Comparison of ENCODE assay signal across 1 cellular context in the genomic region with DNA sequence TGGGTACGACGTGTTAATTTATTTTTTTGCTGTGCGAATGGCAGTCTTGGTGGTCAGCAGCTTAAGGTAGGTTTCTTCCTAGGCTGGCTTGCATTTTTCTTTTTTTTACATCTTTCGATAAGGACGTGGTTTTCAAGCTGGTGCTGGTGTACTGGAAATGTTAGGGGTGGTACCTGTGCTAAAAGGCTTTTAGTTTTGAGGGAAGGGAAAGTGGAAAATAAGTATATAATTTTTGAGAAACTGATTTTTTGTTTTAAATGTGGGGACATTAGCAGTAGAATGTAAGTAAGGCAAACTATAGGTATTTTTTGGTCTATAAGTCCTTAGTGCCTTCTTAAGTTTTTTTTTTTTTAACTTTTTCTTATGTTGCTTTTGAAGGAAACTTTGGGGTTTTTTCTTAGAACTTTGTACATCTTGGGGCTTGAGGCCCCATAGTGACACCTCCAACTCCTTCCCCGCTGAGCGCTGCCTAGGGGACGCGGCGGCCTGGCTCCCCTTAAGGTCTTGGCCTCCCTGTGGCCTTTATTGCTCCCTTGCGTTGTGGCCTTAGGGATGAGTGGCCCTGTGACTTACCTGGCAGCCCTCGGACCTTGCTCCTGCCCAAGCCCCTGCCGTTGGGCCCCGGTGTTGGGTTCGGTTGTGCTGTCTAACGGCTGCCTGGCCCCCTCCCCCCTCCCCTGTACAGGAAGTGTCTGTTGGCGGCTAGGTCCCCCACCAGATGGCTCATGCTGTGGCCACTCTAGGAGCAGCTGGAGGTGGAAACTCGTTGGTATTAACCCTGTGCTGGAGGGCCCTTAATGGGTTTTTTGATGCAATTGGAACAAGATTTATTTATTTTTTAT.
TF ChIP-seq lines count a peak whose summit lies in the region.

No MANE protein-coding gene starts in this region.

TF ChIP-seq in K562, 482 proteins besides CTCF, POLR2A, EP300 and RAD21 (continued from another document and continues in another):
- TF ChIP-seq NR0B1 (IDR thresholded peaks at IDR 0.05; ENCODE audit: partially characterized antibody) = no peak
- peak; percentile 77 for TF ChIP-seq MYC (IDR thresholded peaks at IDR 0.05; ENCODE audit: low read depth, low read length)
- TF ChIP-seq MYC (CRISPR knock-in tag; IDR thresholded peaks at IDR 0.05; ENCODE audit: borderline replicate concordance, low read depth) = peak; percentile 62; the same call in 1 of the 2 replicates
- no peak for TF ChIP-seq XRCC4 (IDR thresholded peaks at IDR 0.05; ENCODE audit: extremely low read depth, insufficient read depth, insufficient read length)
- TF ChIP-seq KDM4B (IDR thresholded peaks at IDR 0.05; ENCODE audit: borderline replicate concordance in 2 of 2, low read depth in 1 of 2) = peak in 1 of 2 experiments; percentile 96; a peak in 2 of 4 replicates
- TF ChIP-seq SMAD4 (CRISPR knock-in tag; conservative IDR thresholded peaks at IDR 0.05) = peak; percentile 65; the same call in 1 of the 2 replicates
- TF ChIP-seq, protein P1, sequence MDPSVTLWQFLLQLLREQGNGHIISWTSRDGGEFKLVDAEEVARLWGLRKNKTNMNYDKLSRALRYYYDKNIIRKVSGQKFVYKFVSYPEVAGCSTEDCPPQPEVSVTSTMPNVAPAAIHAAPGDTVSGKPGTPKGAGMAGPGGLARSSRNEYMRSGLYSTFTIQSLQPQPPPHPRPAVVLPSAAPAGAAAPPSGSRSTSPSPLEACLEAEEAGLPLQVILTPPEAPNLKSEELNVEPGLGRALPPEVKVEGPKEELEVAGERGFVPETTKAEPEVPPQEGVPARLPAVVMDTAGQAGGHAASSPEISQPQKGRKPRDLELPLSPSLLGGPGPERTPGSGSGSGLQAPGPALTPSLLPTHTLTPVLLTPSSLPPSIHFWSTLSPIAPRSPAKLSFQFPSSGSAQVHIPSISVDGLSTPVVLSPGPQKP (CRISPR knock-in tag; IDR thresholded peaks at IDR 0.05) = no peak
- no peak for TF ChIP-seq ZNF197 (CRISPR knock-in tag; IDR thresholded peaks at IDR 0.05; ENCODE audit: low read depth)
- no peak for TF ChIP-seq ZNF609 (CRISPR knock-in tag; IDR thresholded peaks at IDR 0.05; ENCODE audit: borderline replicate concordance)
- no peak for TF ChIP-seq SMC3 (conservative IDR thresholded peaks at IDR 0.05; ENCODE audit: insufficient read depth, low read depth, low read length)
- TF ChIP-seq PML (IDR thresholded peaks at IDR 0.05; ENCODE audit: low read length) = peak; percentile 86
- TF ChIP-seq OTX1 (CRISPR knock-in tag; IDR thresholded peaks at IDR 0.05) = 0 out of 2 replicates have a peak, but pooled peaks have one; percentile 70
- TF ChIP-seq ELF1 (tag; IDR thresholded peaks at IDR 0.05) = peak; percentile 94
- TF ChIP-seq MAZ (CRISPR knock-in tag; conservative IDR thresholded peaks at IDR 0.05 in 1 of 2, IDR thresholded peaks at IDR 0.05 in 1 of 2) = peak; percentile 96
- no peak for TF ChIP-seq HIVEP1 (CRISPR knock-in tag; IDR thresholded peaks at IDR 0.05)
- no peak for TF ChIP-seq CBX8 (IDR thresholded peaks at IDR 0.05; ENCODE audit: borderline replicate concordance, extremely low read depth, low read depth, low read length, poor library complexity, severe bottlenecking)
- no peak for TF ChIP-seq ZNF124 (CRISPR knock-in tag; IDR thresholded peaks at IDR 0.05)
- TF ChIP-seq ZNF12 (CRISPR knock-in tag; IDR thresholded peaks at IDR 0.05) = no peak
- TF ChIP-seq POLR2B (IDR thresholded peaks at IDR 0.05; ENCODE audit: low read depth, partially characterized antibody) = peak; percentile 95
- TF ChIP-seq TARDBP (IDR thresholded peaks at IDR 0.05) = 0 out of 2 replicates have a peak, but pooled peaks have one; percentile 39
- no peak for TF ChIP-seq RBM25 (IDR thresholded peaks at IDR 0.05; ENCODE audit: low read depth, low read length, severe bottlenecking)
- no peak for TF ChIP-seq ZNF143 (CRISPR knock-in tag; IDR thresholded peaks at IDR 0.05)
- no peak for TF ChIP-seq ZNF174 (CRISPR knock-in tag; IDR thresholded peaks at IDR 0.05)
- no peak for TF ChIP-seq ZNF431 (CRISPR knock-in tag; IDR thresholded peaks at IDR 0.05)
- TF ChIP-seq, protein P2, sequence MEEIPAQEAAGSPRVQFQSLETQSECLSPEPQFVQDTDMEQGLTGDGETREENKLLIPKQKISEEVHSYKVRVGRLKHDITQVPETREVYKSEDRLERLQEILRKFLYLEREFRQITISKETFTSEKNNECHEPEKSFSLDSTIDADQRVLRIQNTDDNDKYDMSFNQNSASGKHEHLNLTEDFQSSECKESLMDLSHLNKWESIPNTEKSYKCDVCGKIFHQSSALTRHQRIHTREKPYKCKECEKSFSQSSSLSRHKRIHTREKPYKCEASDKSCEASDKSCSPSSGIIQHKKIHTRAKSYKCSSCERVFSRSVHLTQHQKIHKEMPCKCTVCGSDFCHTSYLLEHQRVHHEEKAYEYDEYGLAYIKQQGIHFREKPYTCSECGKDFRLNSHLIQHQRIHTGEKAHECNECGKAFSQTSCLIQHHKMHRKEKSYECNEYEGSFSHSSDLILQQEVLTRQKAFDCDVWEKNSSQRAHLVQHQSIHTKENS (CRISPR knock-in tag; IDR thresholded peaks at IDR 0.05) = no peak
- TF ChIP-seq VEZF1 (CRISPR knock-in tag; IDR thresholded peaks at IDR 0.05) = peak; percentile 98
- TF ChIP-seq ZNF146 (CRISPR knock-in tag; IDR thresholded peaks at IDR 0.05; ENCODE audit: unreplicated experiment) = no peak
- no peak for TF ChIP-seq THRA (IDR thresholded peaks at IDR 0.05)
- no peak for TF ChIP-seq SMARCC2 (IDR thresholded peaks at IDR 0.05; ENCODE audit: low read depth)
- peak; percentile 97 for TF ChIP-seq PHF8 (IDR thresholded peaks at IDR 0.05; ENCODE audit: borderline replicate concordance, low read length)
- TF ChIP-seq E2F8 (IDR thresholded peaks at IDR 0.05; ENCODE audit: low read depth, partially characterized antibody) = peak; percentile 68
- TF ChIP-seq E2F4 (CRISPR knock-in tag; IDR thresholded peaks at IDR 0.05; ENCODE audit: low read depth) = no peak
- no peak for TF ChIP-seq ZNF277 (CRISPR knock-in tag; IDR thresholded peaks at IDR 0.05; ENCODE audit: borderline replicate concordance)
- TF ChIP-seq, protein P3, sequence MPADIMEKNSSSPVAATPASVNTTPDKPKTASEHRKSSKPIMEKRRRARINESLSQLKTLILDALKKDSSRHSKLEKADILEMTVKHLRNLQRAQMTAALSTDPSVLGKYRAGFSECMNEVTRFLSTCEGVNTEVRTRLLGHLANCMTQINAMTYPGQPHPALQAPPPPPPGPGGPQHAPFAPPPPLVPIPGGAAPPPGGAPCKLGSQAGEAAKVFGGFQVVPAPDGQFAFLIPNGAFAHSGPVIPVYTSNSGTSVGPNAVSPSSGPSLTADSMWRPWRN (IDR thresholded peaks at IDR 0.05; ENCODE audit: low read depth) = no peak
- TF ChIP-seq, protein P4, sequence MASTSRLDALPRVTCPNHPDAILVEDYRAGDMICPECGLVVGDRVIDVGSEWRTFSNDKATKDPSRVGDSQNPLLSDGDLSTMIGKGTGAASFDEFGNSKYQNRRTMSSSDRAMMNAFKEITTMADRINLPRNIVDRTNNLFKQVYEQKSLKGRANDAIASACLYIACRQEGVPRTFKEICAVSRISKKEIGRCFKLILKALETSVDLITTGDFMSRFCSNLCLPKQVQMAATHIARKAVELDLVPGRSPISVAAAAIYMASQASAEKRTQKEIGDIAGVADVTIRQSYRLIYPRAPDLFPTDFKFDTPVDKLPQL (IDR thresholded peaks at IDR 0.05; ENCODE audit: extremely low read depth, insufficient read length) = no peak
- TF ChIP-seq FOSL1 (tag; conservative IDR thresholded peaks at IDR 0.05) = peak; percentile 72
- TF ChIP-seq DNMT1 (IDR thresholded peaks at IDR 0.05) = 0 out of 2 replicates have a peak, but pooled peaks have one; percentile 87
